8 cellular contexts compared by ENCODE assay signal in genomic region chr17:17186051-17186450, GRCh38. TPM values are rescaled to one million over a fixed set of nuclear protein-coding genes. Genes with fewer than 3 reads are reported as not detected.
A peak's percentile ranks its signal among the peaks of the same experiment; 100 is the strongest.
DNase-seq lines count a peak whose midpoint lies in the region; ATAC-seq and TF ChIP-seq lines count a peak whose summit lies in the region.

No MANE protein-coding gene starts in this region.

- no peak overlapping the region for H3K4me3 ChIP-seq in prostate gland

- no peak for TF ChIP-seq POLR2A in prostate gland (IDR thresholded peaks at IDR 0.05)

- H3K27ac ChIP-seq in prostate gland = no peak overlapping the region

- no peak for TF ChIP-seq CTCF in prostate gland (IDR thresholded peaks at IDR 0.05)

- no peaks in the 10 kb centered on the region for H3K36me3 ChIP-seq in prostate gland

- H3K27me3 ChIP-seq in prostate gland (replicated peaks; ENCODE audit: insufficient read depth) = no peaks in the 10 kb centered on the region

- H3K4me1 ChIP-seq in prostate gland (replicated peaks) = no peaks in the 10 kb centered on the region

- DNase-seq in DMS79 (lab: John Stamatoyannopoulos, UW) = peak; percentile 50
- peak; percentile 53 for DNase-seq in HT-29 (ENCODE audit: low spot score)
- peak; percentile 17 for DNase-seq in amniotic epithelial cell (ENCODE audit: low read depth)
- peak; percentile 65 for DNase-seq in prostate gland (ENCODE audit: low spot score)
- no peak for DNase-seq in NCI-H146 treated with DMSO at 0.1 percent for 48 hours (lab: John Stamatoyannopoulos, UW; ENCODE audit: unreplicated experiment)
- DNase-seq in head of caudate nucleus = no peak
- no peak for DNase-seq in SHP77 (lab: John Stamatoyannopoulos, UW)

- no peaks in the 10 kb centered on the region for H3K9me3 ChIP-seq in prostate gland

- intact Hi-C loops in prostate gland (cut with DNase I) (no loop called here), head of caudate nucleus (cut with DNase I) (no loop called here)

- WGBS in prostate gland = 31% methylated on average over 3 of the region's 3 CpGs

- no peak for ATAC-seq in HG03460 (IDR thresholded peaks at IDR 0.05; ENCODE audit: unreplicated experiment)

RNA-seq across cellular contexts. Expression of gene PLD6, which starts 20.1 kb away (rescaled TPM):
- 3.5 and 3.9 TPM in 2 replicates for total RNA-seq in HT-29 (2014; rRNA removed; shearing (Covaris generic))
- total RNA-seq in prostate gland = 10 to 100 TPM in 1 of 2 donors, 1 to 10 TPM in 1; 9.5 to 26.4 TPM

RNA-seq across cellular contexts. Expression of gene FLCN, which starts 50.9 kb away (rescaled TPM):
- 14.8 and 21.8 TPM in 2 replicates for total RNA-seq in HT-29 (2014; rRNA removed; shearing (Covaris generic))
- total RNA-seq in prostate gland = 100 to 1,000 TPM in 1 of 2 donors, 10 to 100 TPM in 1; 43.8 to 125 TPM

Comparison
In these comparisons a context has a peak if more than half of its experiments do, and no peak if none do; other contexts are left out.
1. DNase-seq: peak in DMS79 (single experiment), HT-29 (single experiment), amniotic epithelial cell (single experiment) and prostate gland (single experiment); none in NCI-H146 treated with DMSO at 0.1 percent for 48 hours (single experiment), head of caudate nucleus (0 of 42) and SHP77 (0 of 2).